ENCODE assay signal across 26 cellular contexts in the genomic region with DNA sequence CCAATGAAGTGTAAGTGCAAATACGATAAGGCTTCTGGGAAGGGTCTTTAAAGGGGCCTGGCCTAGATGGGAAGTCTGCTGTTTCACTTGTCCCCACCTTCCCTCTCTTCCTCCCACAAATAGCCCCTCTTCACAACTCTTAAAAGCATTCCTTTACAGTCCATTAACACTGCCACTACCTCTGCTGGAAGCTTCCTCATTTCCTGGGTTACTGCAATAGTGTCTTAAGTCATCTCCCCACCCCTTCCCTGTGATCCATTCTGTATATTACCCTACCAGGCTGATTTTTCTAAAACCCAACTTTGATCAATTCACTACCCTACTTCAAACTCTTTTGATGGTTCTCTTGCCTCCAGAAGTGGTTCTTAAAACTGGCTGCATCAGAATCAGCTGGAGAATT. TPM values are rescaled to one million over a fixed set of nuclear protein-coding genes. Genes with fewer than 3 reads are reported as not detected.
DNase-seq lines count a peak whose midpoint lies in the region; TF ChIP-seq lines count a peak whose summit lies in the region.
"Had no signal": no experiment of that assay in that cellular context is flagged by ENCODE, and none has a peak within 500 bp of the region (broad histone marks: within the 10 kb centered on the region; RNA-seq: fewer than 3 reads in every experiment).

No MANE protein-coding gene starts in this region.

- H3K36me3 ChIP-seq in left ventricle myocardium inferior: no peaks in the 10 kb centered on the region
- H3K36me3 ChIP-seq: pancreas, upper lobe of left lung had no signal

- H3K27ac ChIP-seq in left ventricle myocardium inferior (replicated peaks) (no peak overlapping the region), coronary artery (no peak overlapping the region)
- H3K27ac ChIP-seq: pancreas, RWPE1, SK-N-MC, upper lobe of left lung had no signal

- in situ Hi-C loops in KBM-7 (cut with MboI; ENCODE audit: low pct_unique_long_range_greater_than_20kb, low sequenced_read_pairs): no loop called here

- TF ChIP-seq CTCF in left ventricle myocardium inferior (IDR thresholded peaks at IDR 0.05; ENCODE audit: borderline replicate concordance) (no peak), coronary artery (IDR thresholded peaks at IDR 0.05) (no peak)

- H3K4me3 ChIP-seq in left ventricle myocardium inferior: no peak overlapping the region
- no peak overlapping the region for H3K4me3 ChIP-seq in coronary artery
- H3K4me3 ChIP-seq: pancreas, SK-N-MC, smooth muscle cell, upper lobe of left lung had no signal

- peak; percentile 61 for DNase-seq in KBM-7
- DNase-seq in SKM-1 (lab: John Stamatoyannopoulos, UW; ENCODE audit: unreplicated experiment): peak; percentile 12
- peak; percentile 31 for DNase-seq in kidney tubule cell (ENCODE audit: low spot score)
- DNase-seq in activated T-cell treated with anti-CD3 and anti-CD28 coated beads, Interleukin-2, amount 50 U/mL, for 1 hour: no peak
- DNase-seq in left ventricle myocardium inferior: no peak
- no peak for DNase-seq in coronary artery (ENCODE audit: low spot score)
- no peak for DNase-seq in amygdala (lab: John Stamatoyannopoulos, UW)
- DNase-seq: activated CD8-positive, alpha-beta T cell treated with anti-CD3 and anti-CD28 coated beads, Interleukin-2, amount 10 ng/mL, durations not matched to agents 7 days and 5 days; activated effector memory CD4-positive, alpha-beta T cell treated with anti-CD3 and anti-CD28 coated beads, Interleukin-2, amount 50 U/mL, for 16 hours; activated naive CD8-positive, alpha-beta T cell treated with anti-CD3 and anti-CD28 coated beads, Interleukin-2, amount 10 ng/mL, durations not matched to agents 7 days and 5 days; caudate nucleus; CD4-positive, CD25-positive, alpha-beta regulatory T cell; EL; hypothalamus; midbrain; natural killer cell; NCI-H2029 treated with DMSO at 0.1 percent for 48 hours; NCI-H2227 treated with DMSO at 0.1 percent for 48 hours; NCI-H748 treated with DMSO at 0.1 percent for 48 hours; pancreas; stimulated activated CD4-positive, alpha-beta T cell treated with anti-CD3 and anti-CD28 coated beads, Interleukin-1b, Interleukin-23, amount 100 ng/mL, for 48 hours; T-helper 2 cell; upper lobe of left lung had no signal

- intact Hi-C loops in left ventricle myocardium inferior (cut with micrococcal nuclease): no loop called here

- H3K9me3 ChIP-seq in left ventricle myocardium inferior (replicated peaks): no peaks in the 10 kb centered on the region
- H3K9me3 ChIP-seq: pancreas, upper lobe of left lung had no signal

- H3K4me1 ChIP-seq in left ventricle myocardium inferior: no peaks in the 10 kb centered on the region
- H3K4me1 ChIP-seq: pancreas, upper lobe of left lung had no signal

- no peaks in the 10 kb centered on the region for H3K27me3 ChIP-seq in left ventricle myocardium inferior (ENCODE audit: low read depth)
- H3K27me3 ChIP-seq: pancreas, upper lobe of left lung had no signal

RNA-seq across cellular contexts. Expression of a gene that starts 8.8 kb away (rescaled TPM):
- 24.9 TPM for total RNA-seq in left ventricle myocardium inferior

Comparison
In these comparisons a context has a peak if more than half of its experiments do, and no peak if none do; other contexts are left out.
1. DNase-seq: peak in KBM-7 (single experiment), SKM-1 (single experiment) and kidney tubule cell (single experiment); none in activated T-cell treated with anti-CD3 and anti-CD28 coated beads, Interleukin-2, amount 50 U/mL, for 1 hour (single experiment), left ventricle myocardium inferior (single experiment), coronary artery (single experiment) and amygdala (0 of 56).